Comparison of ENCODE assay signal across 12 cellular contexts in the genomic region with DNA sequence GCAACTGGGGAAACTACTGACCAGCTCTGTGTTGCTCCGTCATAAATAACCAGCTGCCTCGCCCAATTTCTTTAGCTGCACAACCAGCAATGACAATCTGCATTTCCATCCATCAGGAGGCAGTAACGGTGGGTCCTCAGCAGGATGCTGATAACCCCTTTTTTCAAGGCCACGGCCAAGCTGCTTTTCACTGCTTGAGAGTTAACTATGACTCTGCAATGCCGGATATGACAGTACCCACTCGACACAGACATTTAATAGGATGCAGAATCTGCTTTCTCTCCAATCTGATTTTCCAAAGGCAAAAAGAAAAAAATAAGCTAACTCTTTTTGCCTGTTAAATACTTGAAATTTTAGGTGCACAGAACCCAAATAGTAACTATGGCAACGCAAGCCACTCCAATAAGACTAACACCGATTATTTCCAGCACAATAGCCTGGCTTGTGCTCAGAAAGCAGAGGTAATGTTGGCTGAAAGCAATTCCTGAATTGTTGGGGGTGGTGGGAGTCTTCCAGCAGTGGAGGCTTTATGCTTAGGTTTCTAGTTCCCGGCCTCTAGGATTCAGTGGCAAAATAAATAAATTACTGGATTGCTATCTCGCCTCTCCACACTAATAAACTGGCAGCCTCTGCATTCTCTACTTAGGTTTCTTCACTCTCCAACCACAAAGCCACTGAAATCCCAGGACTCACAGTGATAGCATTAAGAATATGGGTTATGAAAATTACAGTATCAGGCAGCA. TPM values are rescaled to one million over a fixed set of nuclear protein-coding genes. Genes with fewer than 3 reads are reported as not detected.
A peak's percentile ranks its signal among the peaks of the same experiment; 100 is the strongest.
DNase-seq lines count a peak whose midpoint lies in the region; ATAC-seq and TF ChIP-seq lines count a peak whose summit lies in the region.
"Had no signal": no experiment of that assay in that cellular context is flagged by ENCODE, and none has a peak within 500 bp of the region (broad histone marks: within the 10 kb centered on the region; RNA-seq: fewer than 3 reads in every experiment).

No MANE protein-coding gene starts in this region.

- TF ChIP-seq CTCF in epithelial cell of esophagus (IDR thresholded peaks at IDR 0.05; ENCODE audit: insufficient read depth, low read depth, low read length, missing control alignments) (no peak), transverse colon (IDR thresholded peaks at IDR 0.05) (no peak)

- H3K4me1 ChIP-seq in neuron (ENCODE audit: insufficient read depth, low read length) (peaks cover 28% of the 10 kb centered on the region), transverse colon (no peaks in the 10 kb centered on the region)

- TF ChIP-seq EP300 in transverse colon (IDR thresholded peaks at IDR 0.05; ENCODE audit: low read depth) = no peak

- H3K9me3 ChIP-seq in neuron (ENCODE audit: low read length) (peaks cover 1% of the 10 kb centered on the region), transverse colon (no peaks in the 10 kb centered on the region)

- WGBS in transverse colon (ENCODE audit: low coverage in 1 of 2), 2 donors = 54 to 64% methylated on average over 7 to 10 of the region's 10 CpGs

- ATAC-seq in HG03342 (IDR thresholded peaks at IDR 0.05; ENCODE audit: unreplicated experiment) = no peak
- ATAC-seq: CD8-positive, alpha-beta T cell; stimulated activated effector memory CD8-positive, alpha-beta T cell treated with anti-CD3 and anti-CD28 coated beads, Interleukin-12 subunit alpha, Interleukin-12 subunit beta, amount 100 ng/mL, for 72 hours had no signal

- no peaks in the 10 kb centered on the region for H3K36me3 ChIP-seq in H7 (replicated peaks; ENCODE audit: control insufficient read depth, insufficient read depth, low read length)
- H3K36me3 ChIP-seq in neuron (ENCODE audit: insufficient read depth, low read length) = no peaks in the 10 kb centered on the region
- H3K36me3 ChIP-seq in transverse colon = no peaks in the 10 kb centered on the region

- H3K4me3 ChIP-seq in H7 (ENCODE audit: insufficient read depth, low read depth, low read length) = no peak overlapping the region
- H3K4me3 ChIP-seq in epithelial cell of esophagus (ENCODE audit: low read length) = no peak overlapping the region
- H3K4me3 ChIP-seq in neuron (ENCODE audit: low read length) = peak overlapping the region; percentile 44
- H3K4me3 ChIP-seq in transverse colon = no peak overlapping the region

- intact Hi-C loops in transverse colon (cut with DNase I; ENCODE audit: low total_unique reads) = no loop called here

- peak overlapping the region; percentile 22 for H2AFZ ChIP-seq in neuron (ENCODE audit: low read depth, low read length)

- DNase-seq in H7 (peak; percentile 27), NCI-H748 treated with DMSO at 0.1 percent for 48 hours (lab: John Stamatoyannopoulos, UW) (peak; percentile 49), epithelial cell of esophagus (ENCODE audit: low read depth) (peak; percentile 18), GF-D8 (lab: John Stamatoyannopoulos, UW) (no peak), transverse colon (no peak)
- DNase-seq in activated CD8-positive, alpha-beta memory T cell treated with anti-CD3 and anti-CD28 coated beads, Interleukin-2, amount 50 U/mL, for 48 hours = no peak
- DNase-seq: CD8-positive, alpha-beta T cell; erythroblast; MM.1S had no signal

- TF ChIP-seq POLR2A in transverse colon (IDR thresholded peaks at IDR 0.05) = no peak

- in situ Hi-C loops in transverse colon (cut with MboI; ENCODE audit: low pct_ligation_motif_present in 1 of 4, low pct_unique_long_range_greater_than_20kb in 1 of 4, low sequenced_read_pairs in 3 of 4) = no loop called here

- H3K27ac ChIP-seq in transverse colon = no peak overlapping the region

- H3K27me3 ChIP-seq in H7 (ENCODE audit: control insufficient read depth, insufficient read depth, low read length) (no peaks in the 10 kb centered on the region), neuron (ENCODE audit: insufficient read depth, low read length) (no peaks in the 10 kb centered on the region), transverse colon (no peaks in the 10 kb centered on the region)

RNA-seq across cellular contexts. Expression of a gene that starts 31.2 kb away (rescaled TPM):
- 5.0 and 5.3 TPM in 2 replicates for total RNA-seq in H7 (2014; rRNA removed; shearing (Covaris generic))
- 10 to 100 TPM in 3 of 4 donors, 1 to 10 TPM in 1; 7.5 to 33.8 (median 16.0) TPM for total RNA-seq in transverse colon

Comparison
In these comparisons a context has a peak if more than half of its experiments do, and no peak if none do; other contexts are left out.
1. DNase-seq: peak in H7 (single experiment), NCI-H748 treated with DMSO at 0.1 percent for 48 hours (single experiment) and epithelial cell of esophagus (single experiment); none in GF-D8 (single experiment), transverse colon (single experiment) and activated CD8-positive, alpha-beta memory T cell treated with anti-CD3 and anti-CD28 coated beads, Interleukin-2, amount 50 U/mL, for 48 hours (single experiment).